10 cellular contexts compared by ENCODE assay signal in the genomic region with DNA sequence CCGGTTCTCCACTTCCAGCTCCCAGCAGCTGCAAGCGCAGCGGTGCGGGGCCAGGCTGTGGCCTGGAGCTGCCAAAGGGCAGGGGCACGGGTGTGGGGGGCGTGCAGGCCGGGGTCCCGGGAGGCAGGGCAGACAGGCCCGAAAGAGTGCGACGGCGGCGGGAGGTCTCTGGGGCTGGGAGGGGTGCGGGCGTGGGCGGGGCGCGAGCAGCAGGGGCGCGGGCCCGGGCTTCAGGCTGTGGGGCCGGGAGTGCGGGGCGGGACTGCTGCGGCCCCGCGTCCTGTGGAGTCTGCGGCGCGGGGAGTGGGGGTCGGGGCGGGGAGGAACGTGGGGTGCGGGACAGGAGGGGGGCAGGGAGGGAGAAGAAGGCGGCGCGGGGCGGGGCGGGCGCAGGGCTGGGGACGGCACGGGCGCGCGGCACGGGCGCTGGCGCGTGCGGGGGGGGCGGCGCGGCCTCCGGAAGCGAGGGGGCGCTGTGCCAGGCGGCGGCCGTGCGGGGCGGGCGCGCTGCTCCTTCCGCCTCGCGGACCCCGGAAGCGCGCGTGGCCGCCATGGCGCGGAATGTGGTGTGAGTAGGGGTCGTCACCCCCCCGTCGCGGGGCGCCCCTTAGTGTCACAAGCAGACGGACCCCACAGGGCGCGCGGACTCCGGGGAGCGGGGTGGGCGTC. TPM values are rescaled to one million over a fixed set of nuclear protein-coding genes. Genes with fewer than 3 reads are reported as not detected.
A peak's percentile ranks its signal among the peaks of the same experiment; 100 is the strongest.
DNase-seq lines count a peak whose midpoint lies in the region; ATAC-seq and TF ChIP-seq lines count a peak whose summit lies in the region.
"Had no signal": no experiment of that assay in that cellular context is flagged by ENCODE, and none has a peak within 500 bp of the region (broad histone marks: within the 10 kb centered on the region; RNA-seq: fewer than 3 reads in every experiment).

A gene (plus strand): TSS at position 521 of the 669 bp plus-strand sequence. CDS start 31 bp downstream, at position 552.

- ATAC-seq in GM18502 (IDR thresholded peaks at IDR 0.05; ENCODE audit: poor library complexity, unreplicated experiment) (no peak), GM21825 (IDR thresholded peaks at IDR 0.05; ENCODE audit: unreplicated experiment) (no peak)

- intact Hi-C loops in breast epithelium (cut with DNase I; ENCODE audit: low total_unique reads) = loop anchor here (10.0 kb wide), 1 partner anchor 52 kb away; a partner anchor contains a TSS

- no peaks in the 10 kb centered on the region for H3K36me3 ChIP-seq in breast epithelium

- H3K27ac ChIP-seq in breast epithelium = no peak within 1 kb of the TSS

- peak; percentile 34 for DNase-seq in activated naive CD4-positive, alpha-beta T cell treated with Interleukin-2 at 50 U/mL for 16 hours
- no peak for DNase-seq in activated naive CD4-positive, alpha-beta T cell (lab: John Stamatoyannopoulos, UW)
- DNase-seq in breast epithelium (ENCODE audit: low spot score in 2 of 2) (no peak), mucosa of gallbladder (ENCODE audit: low spot score) (no peak), NCI-H446 treated with DMSO at 0.1 percent for 48 hours (lab: John Stamatoyannopoulos, UW) (no peak), NCI-H1105 treated with DMSO at 0.1 percent for 48 hours (lab: John Stamatoyannopoulos, UW) (no peak)
- DNase-seq: COR-L47, erythroblast had no signal

- H3K27me3 ChIP-seq in breast epithelium = no peaks in the 10 kb centered on the region

- TF ChIP-seq CTCF in breast epithelium (IDR thresholded peaks at IDR 0.05) = no peak

- H3K9me3 ChIP-seq in breast epithelium = no peaks in the 10 kb centered on the region

- peaks cover 0 to 6% of the 10 kb centered on the region in 2 donors for H3K4me1 ChIP-seq in breast epithelium

- no peak for TF ChIP-seq POLR2A in breast epithelium (IDR thresholded peaks at IDR 0.05)

- no peak within 1 kb of the TSS for H3K4me3 ChIP-seq in breast epithelium

RNA-seq across cellular contexts. Expression of the gene that starts here (rescaled TPM):
- 100 to 1,000 TPM; 109 to 171 (median 112) TPM for total RNA-seq in breast epithelium
- 54.8 TPM for total RNA-seq in mucosa of gallbladder
